Comparison of ENCODE assay signal across 9 cellular contexts in the genomic region with DNA sequence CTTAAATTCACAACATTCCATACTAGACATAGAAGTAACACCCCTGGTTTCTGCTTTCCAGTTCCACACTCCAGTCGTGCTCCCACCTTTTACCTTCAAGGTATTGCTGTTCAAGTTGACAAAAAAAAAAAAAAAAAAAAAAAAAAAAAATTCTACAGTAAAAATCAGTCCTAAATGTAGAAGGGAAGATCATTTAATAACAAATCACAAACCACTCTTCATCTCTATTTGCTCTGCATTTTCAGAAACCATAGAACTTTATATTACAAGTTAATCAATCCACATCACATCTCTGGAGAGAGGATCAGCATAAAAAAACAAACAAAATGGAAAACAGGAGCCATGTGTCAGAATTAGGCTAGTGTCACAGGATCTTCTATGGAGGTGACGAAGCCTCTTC.
DNase-seq lines count a peak whose midpoint lies in the region; ATAC-seq and TF ChIP-seq lines count a peak whose summit lies in the region.
"Had no signal": no experiment of that assay in that cellular context is flagged by ENCODE, and none has a peak within 500 bp of the region (broad histone marks: within the 10 kb centered on the region; RNA-seq: fewer than 3 reads in every experiment).

No MANE protein-coding gene starts in this region.

- ATAC-seq in stimulated activated naive CD8-positive, alpha-beta T cell treated with anti-CD3 and anti-CD28 coated beads, Interleukin-15, amount 100 ng/mL, for 72 hours, result no peak
- ATAC-seq in GM18498 (IDR thresholded peaks at IDR 0.05; ENCODE audit: unreplicated experiment), result no peak

- no peak for TF ChIP-seq CTCF in glutamatergic neuron (IDR thresholded peaks at IDR 0.05; ENCODE audit: partially characterized antibody, unreplicated experiment)

- H3K36me3 Mint-ChIP-seq in activated CD4-positive, alpha-beta T cell treated with anti-CD3 and anti-CD28 coated beads, Interleukin-2, amount 10 ng/mL, durations not matched to agents 24 days and 14 days (ENCODE audit: low read depth), result peaks cover 80% of the 10 kb centered on the region
- H3K36me3 Mint-ChIP-seq in activated T-helper 2 cell treated with anti-CD3 and anti-CD28 coated beads, Interferon-gamma antibody, Interleukin-2, Interleukin-4, amounts not matched to agents 10 μg/mL and 5 μg/mL and 100 μg/mL, durations not matched to agents 14 hours and 24 hours and 36 hours (ENCODE audit: low read depth), result peaks cover 91% of the 10 kb centered on the region
- no peaks in the 10 kb centered on the region for H3K36me3 Mint-ChIP-seq in glutamatergic neuron (ENCODE audit: unreplicated experiment)

- H3K4me1 Mint-ChIP-seq in activated CD4-positive, alpha-beta T cell treated with anti-CD3 and anti-CD28 coated beads, Interleukin-2, amount 10 ng/mL, durations not matched to agents 24 days and 14 days, result peaks cover 80% of the 10 kb centered on the region
- H3K4me1 Mint-ChIP-seq in activated T-helper 2 cell treated with anti-CD3 and anti-CD28 coated beads, Interferon-gamma antibody, Interleukin-2, Interleukin-4, amounts not matched to agents 10 μg/mL and 5 μg/mL and 100 μg/mL, durations not matched to agents 14 hours and 24 hours and 36 hours (ENCODE audit: low read depth), result peaks cover 83% of the 10 kb centered on the region
- H3K4me1 Mint-ChIP-seq in glutamatergic neuron (ENCODE audit: low read depth, unreplicated experiment), result peaks cover 21% of the 10 kb centered on the region
- peaks cover 94% of the 10 kb centered on the region for H3K4me1 Mint-ChIP-seq in stimulated activated naive CD8-positive, alpha-beta T cell treated with anti-CD3 and anti-CD28 coated beads, Interleukin-15, amount 100 ng/mL, for 72 hours

- intact Hi-C loops in activated CD4-positive, alpha-beta T cell treated with anti-CD3 and anti-CD28 coated beads, Interleukin-2, amount 10 ng/mL, durations not matched to agents 24 days and 14 days (cut with micrococcal nuclease), result no loop called here
- intact Hi-C loops in activated T-helper 2 cell treated with anti-CD3 and anti-CD28 coated beads, Interferon-gamma antibody, Interleukin-2, Interleukin-4, amounts not matched to agents 10 μg/mL and 5 μg/mL and 100 μg/mL, durations not matched to agents 14 hours and 24 hours and 36 hours (cut with micrococcal nuclease), result loop anchor here (1.0 kb wide), 1 partner anchor 8 kb away; no protein-coding TSS in a partner anchor

- H3K27me3 Mint-ChIP-seq in activated CD4-positive, alpha-beta T cell treated with anti-CD3 and anti-CD28 coated beads, Interleukin-2, amount 10 ng/mL, durations not matched to agents 24 days and 14 days, result no peaks in the 10 kb centered on the region
- H3K27me3 Mint-ChIP-seq in activated T-helper 2 cell treated with anti-CD3 and anti-CD28 coated beads, Interferon-gamma antibody, Interleukin-2, Interleukin-4, amounts not matched to agents 10 μg/mL and 5 μg/mL and 100 μg/mL, durations not matched to agents 14 hours and 24 hours and 36 hours (ENCODE audit: low read depth), result no peaks in the 10 kb centered on the region
- no peaks in the 10 kb centered on the region for H3K27me3 Mint-ChIP-seq in glutamatergic neuron (ENCODE audit: unreplicated experiment)
- no peaks in the 10 kb centered on the region for H3K27me3 Mint-ChIP-seq in stimulated activated naive CD8-positive, alpha-beta T cell treated with anti-CD3 and anti-CD28 coated beads, Interleukin-15, amount 100 ng/mL, for 72 hours

- no peak for DNase-seq in activated CD4-positive, alpha-beta T cell treated with anti-CD3 and anti-CD28 coated beads, Interleukin-2, amount 10 ng/mL, durations not matched to agents 24 days and 14 days
- DNase-seq in activated CD4-positive, alpha-beta T cell treated with anti-CD3 and anti-CD28 coated beads for 4 hours, result no peak
- no peak for DNase-seq in activated T-helper 2 cell treated with anti-CD3 and anti-CD28 coated beads, Interferon-gamma antibody, Interleukin-2, Interleukin-4, amounts not matched to agents 10 μg/mL and 5 μg/mL and 100 μg/mL, durations not matched to agents 14 hours and 24 hours and 36 hours (ENCODE audit: low spot score)
- no peak for DNase-seq in glutamatergic neuron
- no peak for DNase-seq in stimulated activated naive CD8-positive, alpha-beta T cell treated with anti-CD3 and anti-CD28 coated beads, Interleukin-15, amount 100 ng/mL, for 72 hours
- DNase-seq in central memory CD4-positive, alpha-beta T cell, result no peak
- DNase-seq in effector CD4-positive, alpha-beta T cell, result no peak
- DNase-seq: activated gamma-delta T cell treated with Interleukin-2 at 50 U/mL for 16 hours had no signal

- peak overlapping the region; percentile 62 for H3K4me3 Mint-ChIP-seq in activated CD4-positive, alpha-beta T cell treated with anti-CD3 and anti-CD28 coated beads, Interleukin-2, amount 10 ng/mL, durations not matched to agents 24 days and 14 days
- peak overlapping the region; percentile 66 for H3K4me3 Mint-ChIP-seq in activated T-helper 2 cell treated with anti-CD3 and anti-CD28 coated beads, Interferon-gamma antibody, Interleukin-2, Interleukin-4, amounts not matched to agents 10 μg/mL and 5 μg/mL and 100 μg/mL, durations not matched to agents 14 hours and 24 hours and 36 hours (ENCODE audit: low read depth)
- peak overlapping the region; percentile 44 for H3K4me3 Mint-ChIP-seq in glutamatergic neuron (ENCODE audit: unreplicated experiment)
- H3K4me3 Mint-ChIP-seq in stimulated activated naive CD8-positive, alpha-beta T cell treated with anti-CD3 and anti-CD28 coated beads, Interleukin-15, amount 100 ng/mL, for 72 hours, result peak overlapping the region; percentile 8 to 39

- H3K27ac Mint-ChIP-seq in activated CD4-positive, alpha-beta T cell treated with anti-CD3 and anti-CD28 coated beads, Interleukin-2, amount 10 ng/mL, durations not matched to agents 24 days and 14 days, result peak overlapping the region; percentile 85
- peak overlapping the region; percentile 86 for H3K27ac Mint-ChIP-seq in activated T-helper 2 cell treated with anti-CD3 and anti-CD28 coated beads, Interferon-gamma antibody, Interleukin-2, Interleukin-4, amounts not matched to agents 10 μg/mL and 5 μg/mL and 100 μg/mL, durations not matched to agents 14 hours and 24 hours and 36 hours
- no peak overlapping the region for H3K27ac Mint-ChIP-seq in glutamatergic neuron (ENCODE audit: unreplicated experiment)
- peak overlapping the region; percentile 27 to 61 for H3K27ac Mint-ChIP-seq in stimulated activated naive CD8-positive, alpha-beta T cell treated with anti-CD3 and anti-CD28 coated beads, Interleukin-15, amount 100 ng/mL, for 72 hours

- no peaks in the 10 kb centered on the region for H3K9me3 Mint-ChIP-seq in activated CD4-positive, alpha-beta T cell treated with anti-CD3 and anti-CD28 coated beads, Interleukin-2, amount 10 ng/mL, durations not matched to agents 24 days and 14 days
- H3K9me3 Mint-ChIP-seq in activated T-helper 2 cell treated with anti-CD3 and anti-CD28 coated beads, Interferon-gamma antibody, Interleukin-2, Interleukin-4, amounts not matched to agents 10 μg/mL and 5 μg/mL and 100 μg/mL, durations not matched to agents 14 hours and 24 hours and 36 hours, result no peaks in the 10 kb centered on the region
- peaks cover 2% of the 10 kb centered on the region for H3K9me3 Mint-ChIP-seq in glutamatergic neuron (ENCODE audit: unreplicated experiment)
- no peaks in the 10 kb centered on the region for H3K9me3 Mint-ChIP-seq in stimulated activated naive CD8-positive, alpha-beta T cell treated with anti-CD3 and anti-CD28 coated beads, Interleukin-15, amount 100 ng/mL, for 72 hours
